17 cellular contexts compared by ENCODE assay signal in the genomic region with DNA sequence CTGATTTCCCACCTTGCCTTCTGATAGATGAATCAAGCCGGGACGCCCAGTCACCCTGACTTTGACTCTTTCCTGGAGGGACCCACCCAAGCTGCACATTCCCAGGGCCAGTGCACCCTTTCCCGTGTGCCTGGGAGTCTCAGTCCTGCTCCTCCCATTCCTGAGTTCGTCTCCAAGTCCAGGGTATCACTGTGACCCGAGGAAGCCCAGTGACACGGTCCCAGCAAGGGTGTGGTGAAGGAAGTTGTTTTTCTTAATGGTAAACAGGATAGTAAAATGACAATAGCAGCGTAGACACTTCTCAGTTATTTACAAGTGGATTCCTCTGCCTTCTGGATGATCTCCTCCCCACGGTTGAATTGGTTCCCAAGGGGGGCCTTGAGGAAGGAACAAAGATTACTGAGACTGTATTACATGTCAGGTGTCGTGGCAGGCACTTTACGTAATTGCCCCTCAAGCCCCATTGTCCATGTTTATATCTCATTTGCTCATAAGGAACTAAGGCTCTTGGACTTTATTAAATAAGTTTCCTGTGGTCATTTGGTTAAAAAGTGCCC.
DNase-seq lines count a peak whose midpoint lies in the region; ATAC-seq and TF ChIP-seq lines count a peak whose summit lies in the region.
"Had no signal": no experiment of that assay in that cellular context is flagged by ENCODE, and none has a peak within 500 bp of the region (broad histone marks: within the 10 kb centered on the region; RNA-seq: fewer than 3 reads in every experiment).

No MANE protein-coding gene starts in this region.

- H3K4me3 ChIP-seq in right atrium auricular region (no peak overlapping the region), Peyer's patch (no peak overlapping the region), mucosa of descending colon (no peak overlapping the region), hepatocyte (no peak overlapping the region)
- H3K4me3 ChIP-seq: A549 had no signal

- 76% methylated on average over 10 of the region's 10 CpGs for WGBS in hepatocyte (ENCODE audit: low lambda C conversion rate, missing lambda C conversion rate)

- no peak for DNase-seq in right atrium auricular region (ENCODE audit: low spot score)
- DNase-seq in left ventricle myocardium superior: no peak
- DNase-seq in Peyer's patch: peak in 2 of 3 donors; percentile 65 to 68
- DNase-seq in mucosa of descending colon: peak in 2 of 3 donors; percentile 38 to 42
- DNase-seq in hepatocyte (ENCODE audit: low spot score): no peak
- DNase-seq in COLO668 (lab: John Stamatoyannopoulos, UW; ENCODE audit: unreplicated experiment): no peak
- DNase-seq: CD4-positive, alpha-beta T cell; DND-41; GDM1; H7; Kasumi-1; NCI-H2081; NCI-H226; NCI-H526 treated with DMSO at 0.1 percent for 48 hours had no signal

- no peaks in the 10 kb centered on the region for H4K20me1 ChIP-seq in hepatocyte (ENCODE audit: insufficient read depth, poor library complexity, severe bottlenecking)

- H3K9me3 ChIP-seq in right atrium auricular region (no peaks in the 10 kb centered on the region), Peyer's patch (no peaks in the 10 kb centered on the region), mucosa of descending colon (no peaks in the 10 kb centered on the region), hepatocyte (ENCODE audit: low read depth) (no peaks in the 10 kb centered on the region)
- H3K9me3 ChIP-seq: A549 had no signal

- no peaks in the 10 kb centered on the region for H3K9me2 ChIP-seq in hepatocyte (replicated peaks; ENCODE audit: insufficient read depth)

- H2AFZ ChIP-seq in hepatocyte: no peak overlapping the region

- H3K4me1 ChIP-seq in right atrium auricular region (peaks cover 0 to 46% of the 10 kb centered on the region in 2 donors), Peyer's patch (no peaks in the 10 kb centered on the region), mucosa of descending colon (ENCODE audit: low read depth) (no peaks in the 10 kb centered on the region), hepatocyte (ENCODE audit: insufficient read depth) (peaks cover 6% of the 10 kb centered on the region)

- peak overlapping the region; percentile 41 to 43 for H3K27ac ChIP-seq in right atrium auricular region
- peak overlapping the region in 2 of 4 donors; percentile 8 to 23 for H3K27ac ChIP-seq in Peyer's patch
- H3K27ac ChIP-seq in hepatocyte: no peak overlapping the region
- H3K27ac ChIP-seq: A549, RWPE1 had no signal

- H3K79me2 ChIP-seq in hepatocyte: no peaks in the 10 kb centered on the region

- H3K36me3 ChIP-seq in right atrium auricular region: no peaks in the 10 kb centered on the region
- no peaks in the 10 kb centered on the region for H3K36me3 ChIP-seq in Peyer's patch
- H3K36me3 ChIP-seq in mucosa of descending colon (ENCODE audit: low read depth): no peaks in the 10 kb centered on the region
- H3K36me3 ChIP-seq in hepatocyte (replicated peaks; ENCODE audit: insufficient read depth, low read depth): no peaks in the 10 kb centered on the region

- H3K4me2 ChIP-seq in hepatocyte: no peak overlapping the region
- H3K4me2 ChIP-seq: A549 had no signal

- intact Hi-C loops in left ventricle myocardium superior (cut with micrococcal nuclease) (loop anchor here (5.0 kb wide), 1 partner anchor 122 kb away; the partner anchor contains the start of gene PRKCE), mucosa of descending colon (cut with DNase I, micrococcal nuclease) (loop anchor here in 1 of 2 donors (5.0 kb wide), 1 partner anchor 122 kb away; the partner anchor contains the start of gene PRKCE)

- H3K27me3 ChIP-seq in right atrium auricular region: no peaks in the 10 kb centered on the region
- no peaks in the 10 kb centered on the region for H3K27me3 ChIP-seq in Peyer's patch
- no peaks in the 10 kb centered on the region for H3K27me3 ChIP-seq in hepatocyte

- no peak for TF ChIP-seq CTCF in right atrium auricular region (IDR thresholded peaks at IDR 0.05)
- no peak for TF ChIP-seq CTCF in Peyer's patch (IDR thresholded peaks at IDR 0.05)
- no peak for TF ChIP-seq CTCF in mucosa of descending colon (IDR thresholded peaks at IDR 0.05)
- TF ChIP-seq CTCF in hepatocyte (IDR thresholded peaks at IDR 0.05; ENCODE audit: poor library complexity): no peak

- no peak for ATAC-seq in left ventricle myocardium superior
- peak; percentile 79 for ATAC-seq in mucosa of descending colon
- ATAC-seq in HG03520 (IDR thresholded peaks at IDR 0.05; ENCODE audit: unreplicated experiment): no peak
- ATAC-seq: A549 had no signal

- TF ChIP-seq POLR2A in Peyer's patch (IDR thresholded peaks at IDR 0.05): no peak

Comparison
In these comparisons a context has a peak if more than half of its experiments do, and no peak if none do; other contexts are left out.
1. DNase-seq: peak in Peyer's patch (2 of 3) and mucosa of descending colon (2 of 3); none in right atrium auricular region (single experiment), left ventricle myocardium superior (single experiment), hepatocyte (single experiment) and COLO668 (single experiment).